In the genomic region with DNA sequence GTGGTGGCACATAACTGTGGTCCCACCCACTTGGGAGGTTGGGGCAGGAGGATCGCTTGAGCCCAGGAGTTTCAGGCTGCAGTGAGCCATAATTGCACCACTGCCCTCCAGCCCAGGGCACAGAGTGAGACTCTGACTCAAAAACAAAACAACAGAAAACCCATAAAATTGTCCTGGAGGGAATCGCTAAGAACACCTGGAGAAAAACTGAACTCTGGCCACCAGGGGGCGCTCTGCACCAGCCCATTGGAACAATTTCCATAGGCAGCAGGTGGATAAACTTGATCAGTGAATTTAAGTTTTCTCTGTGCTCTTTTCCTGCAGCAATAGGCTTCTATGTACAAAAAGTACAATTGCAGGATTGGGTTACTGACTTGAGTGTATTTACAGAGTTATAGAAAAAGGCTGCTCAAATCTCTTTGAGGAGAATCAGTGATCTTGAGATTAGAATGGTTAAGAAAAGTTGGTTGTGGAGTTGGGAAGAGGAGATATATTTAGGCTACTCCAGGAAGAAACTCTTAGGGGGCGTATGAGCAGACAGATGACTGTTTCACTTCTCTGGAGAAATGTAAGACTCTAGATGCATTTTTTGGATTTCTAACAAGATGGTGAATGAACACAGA, we compare ENCODE assay signal across 7 cellular contexts.
A peak's percentile ranks its signal among the peaks of the same experiment; 100 is the strongest.
DNase-seq lines count a peak whose midpoint lies in the region; ATAC-seq, FAIRE-seq and TF ChIP-seq lines count a peak whose summit lies in the region.

No MANE protein-coding gene starts in this region.

- FAIRE-seq in GM12878 (lab: Jason Lieb, UNC): peak; percentile 23

- SMC1A ChIA-PET in GM12878 (lab: Charles Lee; ENCODE audit: uncharacterized antibody, unreplicated experiment): no interaction called here

- no peak for TF ChIP-seq POLR2A in GM12878 (IDR thresholded peaks at IDR 0.05; ENCODE audit: low read depth, low read length)

- no peak overlapping the region for H2AFZ ChIP-seq in GM12878 (ENCODE audit: control insufficient read depth, low read depth, low read length)

- peak; percentile 95 for TF ChIP-seq RAD21 in GM12878 (IDR thresholded peaks at IDR 0.05; ENCODE audit: insufficient read depth, low read depth, low read length)

- H3K9ac ChIP-seq in GM12878 (ENCODE audit: control insufficient read depth, insufficient read depth, low read length): no peak overlapping the region
- peak overlapping the region; percentile 51; the same call in 1 of the 2 replicates for H3K9ac ChIP-seq in iPS-20b (ENCODE audit: low read depth, low read length)

- 0% methylated on average over 4 of the region's 4 CpGs for WGBS in GM12878 (ENCODE audit: insufficient coverage, insufficient replicate concordance, low lambda C conversion rate, missing lambda C conversion rate)

- H3K36me3 ChIP-seq in GM12878 (ENCODE audit: control insufficient read depth in 2 of 2, insufficient read depth in 2 of 2, low read length in 1 of 2): no peaks in the 10 kb centered on the region
- H3K36me3 ChIP-seq in iPS-20b (ENCODE audit: insufficient read depth, low read depth, low read length): 0 out of 2 replicates have a peak, but pooled peaks cover 3% of the 10 kb centered on the region

- TF ChIP-seq CTCF in GM10266 (IDR thresholded peaks at IDR 0.05; ENCODE audit: control insufficient read depth, insufficient read depth, low read depth, missing control alignments) (peak; percentile 67), GM12878 (IDR thresholded peaks at IDR 0.05 in 2 of 3, conservative IDR thresholded peaks at IDR 0.05 in 1 of 3; ENCODE audit: control insufficient read depth in 2 of 3, extremely low read depth in 1 of 3, insufficient read depth in 1 of 3, low read depth in 3 of 3, low read length in 3 of 3) (peak; percentile 75 to 82 (median 79))

- no peaks in the 10 kb centered on the region for H3K79me2 ChIP-seq in GM12878 (ENCODE audit: control insufficient read depth, insufficient read depth, low read length)

- no TSS peak for BruUV-seq in GM12878 (replicated peaks; lab: Mats Ljungman, UMichigan)

- H3K27me3 ChIP-seq in GM12878 (replicated peaks in 1 of 2; ENCODE audit: control insufficient read depth in 2 of 2, insufficient read depth in 2 of 2, low read length in 1 of 2) (no peaks in the 10 kb centered on the region), iPS-20b (ENCODE audit: insufficient read depth, low read length) (no peaks in the 10 kb centered on the region)

- no peak for TF ChIP-seq EP300 in GM12878 (IDR thresholded peaks at IDR 0.05; ENCODE audit: borderline replicate concordance in 1 of 2, control insufficient read depth in 1 of 2, low read depth in 2 of 2, low read length in 2 of 2)

- in situ Hi-C loops in GM12878 (cut with MboI): loop anchor here (5.0 to 25.0 kb wide), 2 partner anchors 880 to 1930 kb away; no protein-coding TSS in a partner anchor

- CTCF ChIA-PET in GM12878 (lab: Yijun Ruan, JAX): interaction anchor here (0.8 to 6.0 kb wide), 7 partner anchors 11 to 878 kb away, joined by 3 to 61 read pairs (median 4); no protein-coding TSS in a partner anchor

- no peaks in the 10 kb centered on the region for H3K9me3 ChIP-seq in GM12878 (replicated peaks; ENCODE audit: control insufficient read depth, insufficient read depth, low read length)
- H3K9me3 ChIP-seq in iPS-20b (ENCODE audit: insufficient read depth, low read depth, low read length): peaks cover 11% of the 10 kb centered on the region

- H3K4me1 ChIP-seq in GM12878 (ENCODE audit: control insufficient read depth, insufficient read depth, low read length) (no peaks in the 10 kb centered on the region), iPS-20b (ENCODE audit: insufficient read depth, low read length) (peaks cover 16% of the 10 kb centered on the region; the same call in 1 of the 2 replicates)

- H3K27ac ChIP-seq in GM12878 (ENCODE audit: control insufficient read depth, insufficient read depth) (no peak overlapping the region), iPS-20b (ENCODE audit: low read length) (peak overlapping the region; percentile 77)

- POLR2A ChIA-PET in GM12878 (lab: Charles Lee): no interaction called here

- H3K4me2 ChIP-seq in GM12878 (ENCODE audit: control insufficient read depth, insufficient read depth): no peak overlapping the region

- RAD21 ChIA-PET in GM12878 (lab: Charles Lee; ENCODE audit: unreplicated experiment): interaction anchor here (1.0 to 3.1 kb wide), 5 partner anchors 8 to 880 kb away, joined by 3 to 22 read pairs (median 3); no protein-coding TSS in a partner anchor

- peak; percentile 66 for ATAC-seq in GM12878
- ATAC-seq in GM19035 (IDR thresholded peaks at IDR 0.05; ENCODE audit: unreplicated experiment): no peak

- DNase-seq in GM10266 (ENCODE audit: extremely low spot score) (peak; percentile 58), NCI-H1092 treated with DMSO at 0.1 percent for 48 hours (lab: John Stamatoyannopoulos, UW) (peak; percentile 52), T-helper 1 cell (peak; percentile 11 to 19 (median 17)), GM12878 (ENCODE audit: low read depth, low spot score) (peak; percentile 12)
- DNase-seq in stimulated activated CD4-positive, alpha-beta T cell treated with anti-CD3 and anti-CD28 coated beads, Interleukin-12 subunit alpha, Interleukin-12 subunit beta, amount 100 ng/mL, for 48 hours (ENCODE audit: low read depth in 2 of 3, low spot score in 1 of 3): peak; percentile 37 to 56 (median 49)

- H3K4me3 ChIP-seq in GM12878 (no peak overlapping the region), iPS-20b (ENCODE audit: low read length) (peak overlapping the region; percentile 2; the same call in 1 of the 2 replicates)

- no peaks in the 10 kb centered on the region for H4K20me1 ChIP-seq in GM12878 (ENCODE audit: control insufficient read depth, insufficient read depth)

- intact Hi-C loops in GM12878 (cut with micrococcal nuclease; ENCODE audit: unreplicated experiment): loop anchor here (1.0 kb wide), 1 partner anchor 876 kb away; no protein-coding TSS in a partner anchor

TF ChIP-seq in GM12878, 131 proteins besides CTCF, POLR2A, EP300 and RAD21:
- TF ChIP-seq HDAC6 (IDR thresholded peaks at IDR 0.05; ENCODE audit: unreplicated experiment) (no peak), TCF3 (IDR thresholded peaks at IDR 0.05; ENCODE audit: borderline replicate concordance, insufficient read depth, low read depth, low read length) (0 out of 2 replicates have a peak, but pooled peaks have one; percentile 36), PKNOX1 (IDR thresholded peaks at IDR 0.05) (no peak), TARDBP (IDR thresholded peaks at IDR 0.05; ENCODE audit: borderline replicate concordance) (no peak), STAT1 (conservative IDR thresholded peaks at IDR 0.05) (no peak), TCF12 (IDR thresholded peaks at IDR 0.05; ENCODE audit: low read depth, low read length) (peak; percentile 63; the same call in 1 of the 2 replicates), MEF2A (IDR thresholded peaks at IDR 0.05; ENCODE audit: insufficient read depth, low read depth, low read length) (no peak), SMAD1 (IDR thresholded peaks at IDR 0.05; ENCODE audit: low read depth, partially characterized antibody) (no peak), SMC3 (IDR thresholded peaks at IDR 0.05; ENCODE audit: borderline replicate concordance, low read length) (peak; percentile 94), SMARCA5 (IDR thresholded peaks at IDR 0.05) (no peak), KLF5 (IDR thresholded peaks at IDR 0.05; ENCODE audit: partially characterized antibody) (no peak), SRF (IDR thresholded peaks at IDR 0.05; ENCODE audit: low read depth in 2 of 2, low read length in 2 of 2) (no peak), YY1 (IDR thresholded peaks at IDR 0.05; ENCODE audit: low read depth, low read length) (peak; percentile 53; the same call in 1 of the 2 replicates)
- TF ChIP-seq, protein P1, sequence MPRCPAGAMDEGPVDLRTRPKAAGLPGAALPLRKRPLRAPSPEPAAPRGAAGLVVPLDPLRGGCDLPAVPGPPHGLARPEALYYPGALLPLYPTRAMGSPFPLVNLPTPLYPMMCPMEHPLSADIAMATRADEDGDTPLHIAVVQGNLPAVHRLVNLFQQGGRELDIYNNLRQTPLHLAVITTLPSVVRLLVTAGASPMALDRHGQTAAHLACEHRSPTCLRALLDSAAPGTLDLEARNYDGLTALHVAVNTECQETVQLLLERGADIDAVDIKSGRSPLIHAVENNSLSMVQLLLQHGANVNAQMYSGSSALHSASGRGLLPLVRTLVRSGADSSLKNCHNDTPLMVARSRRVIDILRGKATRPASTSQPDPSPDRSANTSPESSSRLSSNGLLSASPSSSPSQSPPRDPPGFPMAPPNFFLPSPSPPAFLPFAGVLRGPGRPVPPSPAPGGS (IDR thresholded peaks at IDR 0.05; ENCODE audit: borderline replicate concordance, insufficient read depth, low read depth, low read length, poor library complexity, severe bottlenecking): no peak
TF ChIP-seq in GM12878: peak in this region for 4.
